ENCODE assay signal across 8 cellular contexts in genomic region chr9:4490705-4491620, GRCh38. TPM values are rescaled to one million over a fixed set of nuclear protein-coding genes. Genes with fewer than 3 reads are reported as not detected.
DNase-seq lines count a peak whose midpoint lies in the region; TF ChIP-seq lines count a peak whose summit lies in the region.

No MANE protein-coding gene starts in this region.

- TF ChIP-seq CTCF in HEK293 (tag by site-specific recombination; IDR thresholded peaks at IDR 0.05) (no peak), fibroblast of pulmonary artery (IDR thresholded peaks at IDR 0.05; ENCODE audit: low read length, missing control alignments) (no peak), osteoblast (IDR thresholded peaks at IDR 0.05; ENCODE audit: extremely low read depth, low read depth, low read length) (no peak)

- peak overlapping the region; percentile 96 for H3K4me2 ChIP-seq in osteoblast (ENCODE audit: insufficient read depth, low read length)

- peak overlapping the region; percentile 53; the same call in 1 of the 2 replicates for H3K27ac ChIP-seq in HEK293 (ENCODE audit: extremely low read depth, low read depth, low read length)
- H3K27ac ChIP-seq in SK-N-MC = no peak overlapping the region
- peak overlapping the region; percentile 45 for H3K27ac ChIP-seq in osteoblast (ENCODE audit: low read depth, low read length)

- H3K4me3 ChIP-seq in HEK293 (ENCODE audit: low read depth, low read length) (peak overlapping the region; percentile 58), SK-N-MC (peak overlapping the region; percentile 93), fibroblast of pulmonary artery (replicated peaks; ENCODE audit: low read depth, low read length) (peak overlapping the region; percentile 68), osteoblast (ENCODE audit: insufficient read depth, low read length) (peak overlapping the region; percentile 86)

- H3K36me3 ChIP-seq in HEK293 (ENCODE audit: control insufficient read depth in 2 of 2, insufficient read depth in 1 of 2, low read length in 2 of 2) (no peaks in the 10 kb centered on the region), SK-N-MC (ENCODE audit: insufficient read depth, low read length) (no peaks in the 10 kb centered on the region), osteoblast (ENCODE audit: insufficient read depth, low read length) (no peaks in the 10 kb centered on the region)

- H2AFZ ChIP-seq in osteoblast (ENCODE audit: low read length) = peak overlapping the region; percentile 88

- CTCF ChIA-PET in HEK293 (lab: Yijun Ruan, JAX) = interaction anchor here (0.7 to 2.4 kb wide), 4 partner anchors 55 to 149 kb away, joined by 3 to 7 read pairs (median 3); no protein-coding TSS in a partner anchor

- H3K79me2 ChIP-seq in osteoblast (ENCODE audit: insufficient read depth, low read length) = peaks cover 33% of the 10 kb centered on the region

- peaks cover 7% of the 10 kb centered on the region for H4K20me1 ChIP-seq in osteoblast (ENCODE audit: insufficient read depth, low read length)

- no peaks in the 10 kb centered on the region for H3K27me3 ChIP-seq in osteoblast (ENCODE audit: insufficient read depth, low read length)

- peak; percentile 63 for DNase-seq in DMS 273 (lab: John Stamatoyannopoulos, UW; ENCODE audit: unreplicated experiment)
- DNase-seq in DMS 273 treated with DMSO at 0.1 percent for 48 hours (lab: John Stamatoyannopoulos, UW) = no peak
- DNase-seq in SK-N-MC (ENCODE audit: low read depth, low spot score) = no peak
- DNase-seq in fibroblast of pulmonary artery (ENCODE audit: low read depth) = no peak
- DNase-seq in osteoblast (ENCODE audit: insufficient read length, low spot score, missing footprints) = peak; percentile 49
- DNase-seq in GM19240 (ENCODE audit: insufficient read length, low spot score) = no peak
- DNase-seq in activated CD8-positive, alpha-beta memory T cell treated with anti-CD3 and anti-CD28 coated beads, Interleukin-2, amount 50 U/mL, for 48 hours = no peak

- H3K4me1 ChIP-seq in HEK293 (ENCODE audit: control insufficient read depth, insufficient read depth, low read length) = peaks cover 3% of the 10 kb centered on the region; the same call in 1 of the 2 replicates
- H3K4me1 ChIP-seq in osteoblast (ENCODE audit: insufficient read depth, low read length) = peaks cover 32% of the 10 kb centered on the region

- no peaks in the 10 kb centered on the region for H3K9me3 ChIP-seq in HEK293 (ENCODE audit: control insufficient read depth, insufficient read depth, low read depth, low read length)
- no peaks in the 10 kb centered on the region for H3K9me3 ChIP-seq in SK-N-MC (ENCODE audit: low read depth, low read length)
- no peaks in the 10 kb centered on the region for H3K9me3 ChIP-seq in osteoblast (ENCODE audit: low read depth, low read length)

- peak overlapping the region; percentile 66 for H3K9ac ChIP-seq in SK-N-MC (ENCODE audit: insufficient read length)

- POLR2A ChIA-PET in HEK293 (lab: Yijun Ruan, JAX) = no interaction called here

TF ChIP-seq in HEK293, 187 proteins besides CTCF, POLR2A, EP300 and RAD21 (continues in another document):
- TF ChIP-seq GLIS2 (tag by site-specific recombination; IDR thresholded peaks at IDR 0.05) (peak; percentile 27; the same call in 1 of the 2 replicates), ZNF423 (tag by site-specific recombination; IDR thresholded peaks at IDR 0.05) (peak; percentile 21; the same call in 1 of the 2 replicates), ZFHX2 (tag by site-specific recombination; conservative IDR thresholded peaks at IDR 0.05) (no peak), ZBTB10 (tag by site-specific recombination; IDR thresholded peaks at IDR 0.05) (no peak), PRDM10 (tag by site-specific recombination; IDR thresholded peaks at IDR 0.05) (peak; percentile 93), REST (tag by site-specific recombination; IDR thresholded peaks at IDR 0.05) (peak; percentile 71), GLIS1 (tag by site-specific recombination; IDR thresholded peaks at IDR 0.05) (0 out of 2 replicates have a peak, but pooled peaks have one; percentile 7), ZNF335 (tag by site-specific recombination; conservative IDR thresholded peaks at IDR 0.05) (peak; percentile 92), ZBTB26 (tag by site-specific recombination; optimal IDR thresholded peaks at IDR 0.05) (peak; percentile 93), ZNF221 (tag by site-specific recombination; IDR thresholded peaks at IDR 0.05; ENCODE audit: borderline replicate concordance) (no peak), ZBTB48 (tag by site-specific recombination; IDR thresholded peaks at IDR 0.05) (peak; percentile 57; the same call in 1 of the 2 replicates), ZBTB20 (tag by site-specific recombination; IDR thresholded peaks at IDR 0.05) (peak; percentile 61)

RNA-seq across cellular contexts. Expression of gene SLC1A1, which starts 0.7 kb away (rescaled TPM):
- total RNA-seq in osteoblast = 20.0 and 25.7 TPM in 2 replicates

Comparison
In these comparisons a context has a peak if more than half of its experiments do, and no peak if none do; other contexts are left out.
1. DNase-seq: peak in DMS 273 (single experiment) and osteoblast (single experiment); none in DMS 273 treated with DMSO at 0.1 percent for 48 hours (single experiment), SK-N-MC (single experiment), fibroblast of pulmonary artery (single experiment), GM19240 (single experiment) and activated CD8-positive, alpha-beta memory T cell treated with anti-CD3 and anti-CD28 coated beads, Interleukin-2, amount 50 U/mL, for 48 hours (single experiment).
2. Peak in every context shown above with its lines, with median percentiles within 50 percentile points of each other: H3K4me3 ChIP-seq.